1 cellular context compared by ENCODE assay signal in the genomic region with DNA sequence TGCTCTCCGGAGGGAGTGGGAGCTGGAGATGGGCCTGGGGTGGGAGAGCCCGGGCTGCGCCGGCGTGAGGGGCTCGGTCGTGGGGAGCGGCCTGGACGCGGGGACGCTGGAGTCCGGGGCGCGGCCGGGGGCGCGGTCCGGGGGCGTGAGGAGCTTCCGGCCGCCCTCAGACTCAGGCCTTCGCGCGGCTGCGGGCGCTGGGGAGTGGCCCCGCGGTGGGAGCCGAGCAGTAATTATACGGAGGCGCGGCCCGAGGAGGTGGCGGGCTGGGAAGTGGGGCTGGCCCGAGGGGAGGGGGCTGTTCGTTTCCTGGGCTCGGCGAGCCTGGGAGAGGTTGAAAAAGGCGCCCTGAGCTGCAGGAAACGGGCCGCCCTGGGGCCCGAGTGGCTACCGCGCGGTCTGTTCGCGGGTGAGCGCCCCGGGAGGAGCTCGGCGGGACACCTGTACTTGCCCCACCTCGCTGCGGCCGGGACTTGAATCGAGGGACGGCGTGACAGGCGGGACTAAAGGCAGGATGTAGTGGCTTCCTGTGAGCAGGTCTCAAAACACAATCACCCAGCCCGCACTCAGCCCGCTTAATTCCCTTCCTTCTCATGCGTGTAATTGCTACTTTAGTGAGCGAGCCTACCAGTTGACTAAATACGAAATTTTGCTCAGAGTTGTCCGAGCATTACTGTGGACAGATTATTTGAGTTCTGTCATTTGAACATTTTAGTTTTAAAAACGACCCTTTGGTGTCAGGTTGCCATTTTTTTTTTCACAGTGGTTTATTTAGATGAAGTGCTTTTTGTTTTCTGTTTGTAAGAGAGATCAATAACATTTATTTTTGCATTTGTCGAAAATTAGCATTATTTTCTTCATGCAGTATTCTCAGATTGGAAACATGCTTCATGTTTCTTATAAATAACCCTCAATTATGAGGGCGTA.
A peak's percentile ranks its signal among the peaks of the same experiment; 100 is the strongest.
TF ChIP-seq lines count a peak whose summit lies in the region.

No MANE protein-coding gene starts in this region.

TF ChIP-seq in HepG2, 621 proteins besides CTCF, POLR2A, EP300 and RAD21 (continued from another document and continues in another):
- TF ChIP-seq KLF6 (CRISPR knock-in tag; IDR thresholded peaks at IDR 0.05) (peak; percentile 64; the same call in 1 of the 2 replicates), LCORL (IDR thresholded peaks at IDR 0.05) (no peak), LCORL (CRISPR knock-in tag; IDR thresholded peaks at IDR 0.05) (peak; percentile 68; the same call in 1 of the 2 replicates), ELF1 (CRISPR knock-in tag; IDR thresholded peaks at IDR 0.05) (peak; percentile 37; the same call in 1 of the 2 replicates), ZNF563 (CRISPR knock-in tag; IDR thresholded peaks at IDR 0.05) (0 out of 2 replicates have a peak, but pooled peaks have one; percentile 22), CENPX (CRISPR knock-in tag; IDR thresholded peaks at IDR 0.05) (no peak), FOSL2 (CRISPR knock-in tag; IDR thresholded peaks at IDR 0.05) (peak; percentile 24; the same call in 1 of the 2 replicates), ZNF572 (CRISPR knock-in tag; IDR thresholded peaks at IDR 0.05) (no peak), ZFP1 (CRISPR knock-in tag; IDR thresholded peaks at IDR 0.05) (no peak), ZBTB14 (CRISPR knock-in tag; IDR thresholded peaks at IDR 0.05) (peak; percentile 49; the same call in 1 of the 2 replicates), YEATS4 (CRISPR knock-in tag; IDR thresholded peaks at IDR 0.05; ENCODE audit: borderline replicate concordance) (peak; percentile 69; the same call in 1 of the 2 replicates), ZNF17 (CRISPR knock-in tag; IDR thresholded peaks at IDR 0.05) (no peak), HOXA3 (CRISPR knock-in tag; IDR thresholded peaks at IDR 0.05) (no peak), MXD3 (CRISPR knock-in tag; IDR thresholded peaks at IDR 0.05) (peak; percentile 78), ZIK1 (CRISPR knock-in tag; IDR thresholded peaks at IDR 0.05; ENCODE audit: borderline replicate concordance, low read depth) (no peak), NR2F1 (CRISPR knock-in tag; IDR thresholded peaks at IDR 0.05) (no peak), ZNF761 (CRISPR knock-in tag; conservative IDR thresholded peaks at IDR 0.05) (no peak), DZIP1 (CRISPR knock-in tag; IDR thresholded peaks at IDR 0.05) (no peak), CSRNP2 (CRISPR knock-in tag; conservative IDR thresholded peaks at IDR 0.05; ENCODE audit: low read depth) (no peak), XRCC5 (optimal IDR thresholded peaks at IDR 0.05; ENCODE audit: low read length) (peak; percentile 19), ARID2 (CRISPR knock-in tag; IDR thresholded peaks at IDR 0.05; ENCODE audit: borderline replicate concordance) (no peak), CREM (IDR thresholded peaks at IDR 0.05) (no peak), CREM (CRISPR knock-in tag; IDR thresholded peaks at IDR 0.05) (no peak), CHD4 (IDR thresholded peaks at IDR 0.05; ENCODE audit: borderline replicate concordance, low read length) (no peak), SRSF1 (optimal IDR thresholded peaks at IDR 0.05; ENCODE audit: low read depth, low read length) (no peak), SKIL (CRISPR knock-in tag; IDR thresholded peaks at IDR 0.05; ENCODE audit: borderline replicate concordance) (peak; percentile 44; the same call in 1 of the 2 replicates)
- TF ChIP-seq, protein P1, sequence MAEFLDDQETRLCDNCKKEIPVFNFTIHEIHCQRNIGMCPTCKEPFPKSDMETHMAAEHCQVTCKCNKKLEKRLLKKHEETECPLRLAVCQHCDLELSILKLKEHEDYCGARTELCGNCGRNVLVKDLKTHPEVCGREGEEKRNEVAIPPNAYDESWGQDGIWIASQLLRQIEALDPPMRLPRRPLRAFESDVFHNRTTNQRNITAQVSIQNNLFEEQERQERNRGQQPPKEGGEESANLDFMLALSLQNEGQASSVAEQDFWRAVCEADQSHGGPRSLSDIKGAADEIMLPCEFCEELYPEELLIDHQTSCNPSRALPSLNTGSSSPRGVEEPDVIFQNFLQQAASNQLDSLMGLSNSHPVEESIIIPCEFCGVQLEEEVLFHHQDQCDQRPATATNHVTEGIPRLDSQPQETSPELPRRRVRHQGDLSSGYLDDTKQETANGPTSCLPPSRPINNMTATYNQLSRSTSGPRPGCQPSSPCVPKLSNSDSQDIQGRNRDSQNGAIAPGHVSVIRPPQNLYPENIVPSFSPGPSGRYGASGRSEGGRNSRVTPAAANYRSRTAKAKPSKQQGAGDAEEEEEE (CRISPR knock-in tag; IDR thresholded peaks at IDR 0.05; ENCODE audit: borderline replicate concordance) = no peak
- TF ChIP-seq, protein P2, sequence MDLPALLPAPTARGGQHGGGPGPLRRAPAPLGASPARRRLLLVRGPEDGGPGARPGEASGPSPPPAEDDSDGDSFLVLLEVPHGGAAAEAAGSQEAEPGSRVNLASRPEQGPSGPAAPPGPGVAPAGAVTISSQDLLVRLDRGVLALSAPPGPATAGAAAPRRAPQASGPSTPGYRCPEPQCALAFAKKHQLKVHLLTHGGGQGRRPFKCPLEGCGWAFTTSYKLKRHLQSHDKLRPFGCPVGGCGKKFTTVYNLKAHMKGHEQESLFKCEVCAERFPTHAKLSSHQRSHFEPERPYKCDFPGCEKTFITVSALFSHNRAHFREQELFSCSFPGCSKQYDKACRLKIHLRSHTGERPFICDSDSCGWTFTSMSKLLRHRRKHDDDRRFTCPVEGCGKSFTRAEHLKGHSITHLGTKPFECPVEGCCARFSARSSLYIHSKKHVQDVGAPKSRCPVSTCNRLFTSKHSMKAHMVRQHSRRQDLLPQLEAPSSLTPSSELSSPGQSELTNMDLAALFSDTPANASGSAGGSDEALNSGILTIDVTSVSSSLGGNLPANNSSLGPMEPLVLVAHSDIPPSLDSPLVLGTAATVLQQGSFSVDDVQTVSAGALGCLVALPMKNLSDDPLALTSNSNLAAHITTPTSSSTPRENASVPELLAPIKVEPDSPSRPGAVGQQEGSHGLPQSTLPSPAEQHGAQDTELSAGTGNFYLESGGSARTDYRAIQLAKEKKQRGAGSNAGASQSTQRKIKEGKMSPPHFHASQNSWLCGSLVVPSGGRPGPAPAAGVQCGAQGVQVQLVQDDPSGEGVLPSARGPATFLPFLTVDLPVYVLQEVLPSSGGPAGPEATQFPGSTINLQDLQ (CRISPR knock-in tag; IDR thresholded peaks at IDR 0.05) = 0 out of 2 replicates have a peak, but pooled peaks have one; percentile 62
- TF ChIP-seq, protein P3, sequence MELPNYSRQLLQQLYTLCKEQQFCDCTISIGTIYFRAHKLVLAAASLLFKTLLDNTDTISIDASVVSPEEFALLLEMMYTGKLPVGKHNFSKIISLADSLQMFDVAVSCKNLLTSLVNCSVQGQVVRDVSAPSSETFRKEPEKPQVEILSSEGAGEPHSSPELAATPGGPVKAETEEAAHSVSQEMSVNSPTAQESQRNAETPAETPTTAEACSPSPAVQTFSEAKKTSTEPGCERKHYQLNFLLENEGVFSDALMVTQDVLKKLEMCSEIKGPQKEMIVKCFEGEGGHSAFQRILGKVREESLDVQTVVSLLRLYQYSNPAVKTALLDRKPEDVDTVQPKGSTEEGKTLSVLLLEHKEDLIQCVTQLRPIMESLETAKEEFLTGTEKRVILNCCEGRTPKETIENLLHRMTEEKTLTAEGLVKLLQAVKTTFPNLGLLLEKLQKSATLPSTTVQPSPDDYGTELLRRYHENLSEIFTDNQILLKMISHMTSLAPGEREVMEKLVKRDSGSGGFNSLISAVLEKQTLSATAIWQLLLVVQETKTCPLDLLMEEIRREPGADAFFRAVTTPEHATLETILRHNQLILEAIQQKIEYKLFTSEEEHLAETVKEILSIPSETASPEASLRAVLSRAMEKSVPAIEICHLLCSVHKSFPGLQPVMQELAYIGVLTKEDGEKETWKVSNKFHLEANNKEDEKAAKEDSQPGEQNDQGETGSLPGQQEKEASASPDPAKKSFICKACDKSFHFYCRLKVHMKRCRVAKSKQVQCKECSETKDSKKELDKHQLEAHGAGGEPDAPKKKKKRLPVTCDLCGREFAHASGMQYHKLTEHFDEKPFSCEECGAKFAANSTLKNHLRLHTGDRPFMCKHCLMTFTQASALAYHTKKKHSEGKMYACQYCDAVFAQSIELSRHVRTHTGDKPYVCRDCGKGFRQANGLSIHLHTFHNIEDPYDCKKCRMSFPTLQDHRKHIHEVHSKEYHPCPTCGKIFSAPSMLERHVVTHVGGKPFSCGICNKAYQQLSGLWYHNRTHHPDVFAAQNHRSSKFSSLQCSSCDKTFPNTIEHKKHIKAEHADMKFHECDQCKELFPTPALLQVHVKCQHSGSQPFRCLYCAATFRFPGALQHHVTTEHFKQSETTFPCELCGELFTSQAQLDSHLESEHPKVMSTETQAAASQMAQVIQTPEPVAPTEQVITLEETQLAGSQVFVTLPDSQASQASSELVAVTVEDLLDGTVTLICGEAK (IDR thresholded peaks at IDR 0.05) = no peak
- TF ChIP-seq, protein P3 (CRISPR knock-in tag; IDR thresholded peaks at IDR 0.05) = peak; percentile 36
